Comparison of ENCODE assay signal across 9 cellular contexts in the genomic region with DNA sequence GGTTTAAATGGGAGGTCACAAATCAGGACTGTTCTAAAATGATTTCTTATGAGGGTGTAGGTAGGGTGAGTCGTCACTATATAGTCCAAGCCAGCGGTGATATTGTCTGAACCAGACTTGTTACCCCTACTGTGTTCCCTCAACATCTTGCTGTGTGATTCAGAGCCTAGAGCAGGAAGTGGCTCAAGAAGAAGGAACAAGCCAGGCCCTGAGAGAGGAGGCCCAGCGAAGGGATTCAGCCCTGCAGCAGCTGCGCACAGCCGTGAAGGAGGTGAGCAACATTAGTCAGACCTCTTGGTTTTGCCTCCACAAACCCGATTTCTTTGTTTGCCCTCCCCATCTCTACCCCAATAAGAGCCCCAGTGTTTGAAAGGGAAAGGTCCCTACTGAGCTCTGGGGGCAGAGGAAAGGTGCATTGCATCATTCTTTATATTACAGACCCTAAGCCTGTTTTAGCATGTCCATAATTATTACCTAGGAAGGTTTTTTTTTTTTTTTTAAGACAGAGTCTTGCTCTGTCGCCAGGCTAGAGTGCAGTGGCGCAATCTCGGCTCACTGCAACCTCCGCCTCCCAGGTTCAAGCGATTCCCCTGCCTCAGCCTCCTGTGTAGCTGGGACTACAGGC. TPM values are rescaled to one million over a fixed set of nuclear protein-coding genes. Genes with fewer than 3 reads are reported as not detected.
DNase-seq lines count a peak whose midpoint lies in the region; ATAC-seq, FAIRE-seq and TF ChIP-seq lines count a peak whose summit lies in the region.
"Had no signal": no experiment of that assay in that cellular context is flagged by ENCODE, and none has a peak within 500 bp of the region (broad histone marks: within the 10 kb centered on the region; RNA-seq: fewer than 3 reads in every experiment).

No MANE protein-coding gene starts in this region.

- H4K8ac ChIP-seq in neuronal stem cell (ENCODE audit: low read depth, low read length) = no peak overlapping the region

- H3K4me1 ChIP-seq in SK-N-SH (ENCODE audit: control insufficient read depth in 1 of 2, insufficient read depth in 2 of 2, low read depth in 1 of 2, low read length in 1 of 2) (peaks cover 20 to 44% of the 10 kb centered on the region in 2 experiments; a peak in 3 of 4 replicates), small intestine (ENCODE audit: control insufficient read depth in 2 of 2, insufficient read depth in 1 of 2, low read depth in 1 of 2, low read length in 1 of 2) (peaks cover 22 to 23% of the 10 kb centered on the region in 2 donors), Peyer's patch (peaks cover 17 to 46% (median 31%) of the 10 kb centered on the region in 4 donors), neuronal stem cell (ENCODE audit: control insufficient read depth in 2 of 2, insufficient read depth in 1 of 2, low read depth in 1 of 2, low read length in 2 of 2) (peaks cover 5 to 8% of the 10 kb centered on the region in 2 donors)

- ATAC-seq in SK-N-SH treated with all-trans-retinoic acid at 6 μM for 48 hours (no peak), T-helper 17 cell (no peak), esophagus mucosa (peak; percentile 13)
- ATAC-seq in stimulated activated memory B cell treated with anti-CD40 and anti-IgM and Interleukin-4, amounts not matched to agents 10 μg/mL and 1 μg/mL and 100 μg/mL, for 72 hours = no peak

- TF ChIP-seq CTCF in SK-N-SH (IDR thresholded peaks at IDR 0.05) (no peak), Peyer's patch (IDR thresholded peaks at IDR 0.05) (no peak)

- no peaks in the 10 kb centered on the region for H3K9me2 ChIP-seq in SK-N-SH

- no peak overlapping the region for H2BK15ac ChIP-seq in neuronal stem cell (ENCODE audit: low read length)

- no peak overlapping the region for H3K4me3 ChIP-seq in SK-N-SH (ENCODE audit: low read depth in 2 of 2, low read length in 1 of 2)
- H3K4me3 ChIP-seq in small intestine (ENCODE audit: low read depth in 1 of 2, low read length in 2 of 2) = no peak overlapping the region
- no peak overlapping the region for H3K4me3 ChIP-seq in Peyer's patch
- H3K4me3 ChIP-seq in neuronal stem cell (ENCODE audit: low read length in 2 of 2) = no peak overlapping the region
- H3K4me3 ChIP-seq: A549 had no signal

- no peaks in the 10 kb centered on the region for H3K9me3 ChIP-seq in SK-N-SH
- no peaks in the 10 kb centered on the region for H3K9me3 ChIP-seq in T-helper 17 cell (ENCODE audit: control insufficient read depth, low read length, poor library complexity, severe bottlenecking)
- no peaks in the 10 kb centered on the region for H3K9me3 ChIP-seq in small intestine (ENCODE audit: control insufficient read depth, low read depth)
- no peaks in the 10 kb centered on the region for H3K9me3 ChIP-seq in Peyer's patch
- H3K9me3 ChIP-seq in neuronal stem cell (replicated peaks in 1 of 2; ENCODE audit: control insufficient read depth in 2 of 2, insufficient read depth in 1 of 2, low read depth in 1 of 2, low read length in 2 of 2) = peaks cover 0 to 4% of the 10 kb centered on the region in 2 donors
- H3K9me3 ChIP-seq: A549 had no signal

- no peak for TF ChIP-seq POLR2A in Peyer's patch (IDR thresholded peaks at IDR 0.05)

- TF ChIP-seq RAD21 in SK-N-SH (IDR thresholded peaks at IDR 0.05; ENCODE audit: low read length) = no peak

- no peak overlapping the region for H3K4ac ChIP-seq in neuronal stem cell (ENCODE audit: low read length)

- H3K14ac ChIP-seq in neuronal stem cell (ENCODE audit: low read length) = no peak overlapping the region

- no peak overlapping the region for H3K23ac ChIP-seq in neuronal stem cell (ENCODE audit: low read depth, low read length, poor library complexity)

- H3K9me3 Mint-ChIP-seq in stimulated activated memory B cell treated with anti-CD40 and anti-IgM and Interleukin-4, amounts not matched to agents 10 μg/mL and 1 μg/mL and 100 μg/mL, for 72 hours = no peaks in the 10 kb centered on the region

- H3K4me2 ChIP-seq in SK-N-SH (peak overlapping the region; percentile 74; the same call in 1 of the 2 replicates), neuronal stem cell (ENCODE audit: insufficient read depth, low read length, poor library complexity, severe bottlenecking) (no peak overlapping the region)

- POLR2A ChIA-PET in SK-N-SH (lab: Yijun Ruan, JAX) = no interaction called here

- WGBS in SK-N-SH (ENCODE audit: low lambda C conversion rate) = 86% methylated on average over 11 of the region's 11 CpGs
- WGBS in small intestine, 3 donors = 77 to 86% (median 81%) methylated on average over 11 of the region's 11 CpGs
- no CpG with 5 or more reads among the region's 11 CpGs for WGBS in neuronal stem cell (ENCODE audit: extremely low coverage in 2 of 2, insufficient read length in 2 of 2, insufficient replicate concordance in 1 of 2), 2 donors

- no peaks in the 10 kb centered on the region for H3K27me3 Mint-ChIP-seq in T-helper 17 cell
- no peaks in the 10 kb centered on the region for H3K27me3 Mint-ChIP-seq in stimulated activated memory B cell treated with anti-CD40 and anti-IgM and Interleukin-4, amounts not matched to agents 10 μg/mL and 1 μg/mL and 100 μg/mL, for 72 hours

- H3K27ac ChIP-seq in SK-N-SH (ENCODE audit: low read depth in 2 of 2, low read length in 1 of 2) (peak overlapping the region; percentile 2 to 87; a peak in 2 of 4 replicates), small intestine (ENCODE audit: low read depth in 1 of 2, low read length in 1 of 2) (peak overlapping the region in 1 of 2 donors; percentile 93), Peyer's patch (peak overlapping the region in 2 of 4 donors; percentile 63 to 92), neuronal stem cell (replicated peaks; ENCODE audit: low read length) (no peak overlapping the region)

- no peak for FAIRE-seq in small intestine (lab: Jason Lieb, UNC)
- FAIRE-seq: A549 had no signal

- H3K36me3 ChIP-seq in SK-N-SH (replicated peaks in 1 of 2; ENCODE audit: control insufficient read depth in 1 of 2, insufficient read depth in 2 of 2, low read length in 1 of 2) (peaks cover 17 to 42% of the 10 kb centered on the region in 2 experiments), small intestine (ENCODE audit: control insufficient read depth in 2 of 2, insufficient read depth in 2 of 2, low read length in 2 of 2) (peaks cover 0 to 8% of the 10 kb centered on the region in 2 donors), Peyer's patch (peaks cover 0 to 8% (median 0%) of the 10 kb centered on the region in 3 donors), neuronal stem cell (replicated peaks in 1 of 2; ENCODE audit: control insufficient read depth in 2 of 2, insufficient read depth in 2 of 2, low read length in 2 of 2) (peaks cover 59 to 84% of the 10 kb centered on the region in 2 donors)

- peaks cover 8% of the 10 kb centered on the region for H3K79me2 ChIP-seq in SK-N-SH (ENCODE audit: insufficient read depth)

- H4K20me1 ChIP-seq in SK-N-SH (ENCODE audit: insufficient read depth) = no peaks in the 10 kb centered on the region

- no peak overlapping the region for H4K91ac ChIP-seq in neuronal stem cell (ENCODE audit: low read depth, low read length, poor library complexity)

- no peak for TF ChIP-seq EP300 in SK-N-SH (IDR thresholded peaks at IDR 0.05; ENCODE audit: borderline replicate concordance in 1 of 2, low read depth in 1 of 2, low read length in 1 of 2)

- H2BK120ac ChIP-seq in neuronal stem cell (ENCODE audit: low read depth, low read length) = no peak overlapping the region

- H3K27ac Mint-ChIP-seq in T-helper 17 cell = peak overlapping the region; percentile 97
- H3K27ac Mint-ChIP-seq in stimulated activated memory B cell treated with anti-CD40 and anti-IgM and Interleukin-4, amounts not matched to agents 10 μg/mL and 1 μg/mL and 100 μg/mL, for 72 hours = peak overlapping the region; percentile 77

- CTCF ChIA-PET in SK-N-SH (lab: Yijun Ruan, JAX) = interaction anchor here (1.0 to 9.5 kb wide), 26 partner anchors 8 to 170 kb away, joined by 3 to 204 read pairs (median 6); a partner anchor contains a TSS

- peaks cover 2% of the 10 kb centered on the region for H3K79me1 ChIP-seq in neuronal stem cell (ENCODE audit: low read depth, low read length)

- H2BK5ac ChIP-seq in neuronal stem cell (ENCODE audit: low read length) = no peak overlapping the region

- H3K27me3 ChIP-seq in SK-N-SH (ENCODE audit: insufficient read depth) = no peaks in the 10 kb centered on the region
- H3K27me3 ChIP-seq in small intestine (ENCODE audit: control insufficient read depth in 2 of 2, insufficient read depth in 2 of 2, low read length in 2 of 2) = no peaks in the 10 kb centered on the region
- H3K27me3 ChIP-seq in Peyer's patch = no peaks in the 10 kb centered on the region
- no peaks in the 10 kb centered on the region for H3K27me3 ChIP-seq in neuronal stem cell (ENCODE audit: control insufficient read depth in 3 of 3, insufficient read depth in 3 of 3, low read depth in 1 of 3, low read length in 3 of 3)

- no peak overlapping the region for H3K4me3 Mint-ChIP-seq in T-helper 17 cell
- H3K4me3 Mint-ChIP-seq in stimulated activated memory B cell treated with anti-CD40 and anti-IgM and Interleukin-4, amounts not matched to agents 10 μg/mL and 1 μg/mL and 100 μg/mL, for 72 hours = no peak overlapping the region

- H3K4me1 Mint-ChIP-seq in T-helper 17 cell = peaks cover 36% of the 10 kb centered on the region
- peaks cover 53% of the 10 kb centered on the region for H3K4me1 Mint-ChIP-seq in stimulated activated memory B cell treated with anti-CD40 and anti-IgM and Interleukin-4, amounts not matched to agents 10 μg/mL and 1 μg/mL and 100 μg/mL, for 72 hours

- DNase-seq in SK-N-SH = no peak
- no peak for DNase-seq in T-helper 17 cell
- no peak for DNase-seq in small intestine
- DNase-seq in Peyer's patch = no peak
- DNase-seq in neuronal stem cell (ENCODE audit: low spot score) = no peak

- no peak overlapping the region for H2BK12ac ChIP-seq in neuronal stem cell (ENCODE audit: low read length)

- no peak overlapping the region for H3K18ac ChIP-seq in neuronal stem cell (ENCODE audit: low read length)

- H2AK5ac ChIP-seq in neuronal stem cell (ENCODE audit: low read depth, low read length) = no peak overlapping the region

- H3K36me3 Mint-ChIP-seq in T-helper 17 cell (ENCODE audit: low read depth) = peaks cover 11% of the 10 kb centered on the region
- H3K36me3 Mint-ChIP-seq in stimulated activated memory B cell treated with anti-CD40 and anti-IgM and Interleukin-4, amounts not matched to agents 10 μg/mL and 1 μg/mL and 100 μg/mL, for 72 hours = peaks cover 40% of the 10 kb centered on the region

- no peak overlapping the region for H3K9ac ChIP-seq in SK-N-SH
- H3K9ac ChIP-seq in neuronal stem cell (ENCODE audit: low read depth, low read length, poor library complexity) = no peak overlapping the region

- H2AFZ ChIP-seq in SK-N-SH (ENCODE audit: low read depth) = no peak overlapping the region; the same call in 1 of the 2 replicates
- no peak overlapping the region for H2AFZ ChIP-seq in neuronal stem cell (ENCODE audit: low read length)

- H3F3A ChIP-seq in SK-N-SH (replicated peaks; ENCODE audit: insufficient read depth) = peaks cover 51% of the 10 kb centered on the region

RNA-seq across cellular contexts. Expression of a gene that starts 5.0 kb away (rescaled TPM):
- polyA plus RNA-seq in SK-N-SH (2012; rRNA removed) (131 and 202 TPM in 2 replicates), small intestine (100 to 1,000 TPM; 157 to 238 (median 199) TPM)
- 152 and 168 TPM in 2 replicates for polyA plus RNA-seq in SK-N-SH (2012; cell fraction: cytosol; rRNA removed)
- 42.7 and 49.7 TPM in 2 replicates for polyA plus RNA-seq in SK-N-SH (2012; cell fraction: nucleus; rRNA removed)
- total RNA-seq in T-helper 17 cell (100 to 1,000 TPM; 361 to 435 TPM), esophagus mucosa (242 TPM), Peyer's patch (10 to 100 TPM; 62.7 to 91.8 (median 89.6) TPM)
- polyA plus RNA-seq in neuronal stem cell (2013, experiment 1 of 2) = 112 TPM
- 106 TPM for polyA plus RNA-seq in neuronal stem cell (2013, experiment 2 of 2)

RNA-seq across cellular contexts. Expression of a gene that starts 31.5 kb away (rescaled TPM):
- polyA plus RNA-seq in SK-N-SH (2012; rRNA removed) = 30.6 and 35.3 TPM in 2 replicates
- 5.8 and 8.5 TPM in 2 replicates for polyA plus RNA-seq in SK-N-SH (2012; cell fraction: cytosol; rRNA removed)
- 201 and 211 TPM in 2 replicates for polyA plus RNA-seq in SK-N-SH (2012; cell fraction: nucleus; rRNA removed)
- 10 to 100 TPM; 44.6 to 45.1 TPM for total RNA-seq in T-helper 17 cell
- 7.2 TPM for total RNA-seq in esophagus mucosa
- 10 to 100 TPM in 1 of 3 donors, 1 to 10 TPM in 2; 1.1 to 20.2 (median 2.7) TPM for polyA plus RNA-seq in small intestine
- 10 to 100 TPM in 3 of 4 donors, 1 to 10 TPM in 1; 3.9 to 68.5 (median 18.2) TPM for total RNA-seq in Peyer's patch
- 14.9 TPM for polyA plus RNA-seq in neuronal stem cell (2013, experiment 1 of 2)
- polyA plus RNA-seq in neuronal stem cell (2013, experiment 2 of 2) = 13.6 TPM

RNA-seq across cellular contexts. Expression of a gene that starts 40.9 kb away (rescaled TPM):
- polyA plus RNA-seq in SK-N-SH (2012; rRNA removed) = 12.1 and 16.6 TPM in 2 replicates
- 6.1 and 9.2 TPM in 2 replicates for polyA plus RNA-seq in SK-N-SH (2012; cell fraction: cytosol; rRNA removed)
- 24.1 and 38.1 TPM in 2 replicates for polyA plus RNA-seq in SK-N-SH (2012; cell fraction: nucleus; rRNA removed)
- 10 to 100 TPM; 12.5 to 14.3 TPM for total RNA-seq in T-helper 17 cell
- total RNA-seq in esophagus mucosa = 8.7 TPM
- polyA plus RNA-seq in small intestine = 1 to 10 TPM; 2.7 to 7.2 (median 4.1) TPM
- 10 to 100 TPM; 11.0 to 32.2 (median 12.9) TPM for total RNA-seq in Peyer's patch
- polyA plus RNA-seq in neuronal stem cell (2013, experiment 1 of 2) = 26.9 TPM
- 26.9 TPM for polyA plus RNA-seq in neuronal stem cell (2013, experiment 2 of 2)

RNA-seq across cellular contexts. Expression of a gene that starts 42.8 kb away (rescaled TPM):
- polyA plus RNA-seq in SK-N-SH (2012; rRNA removed) (not detected in 2 replicates), small intestine (100 to 1,000 TPM in 1 of 3 donors, 10 to 100 TPM in 2; 31.1 to 116 (median 42.5) TPM)
- polyA plus RNA-seq in SK-N-SH (2012; cell fraction: cytosol; rRNA removed) = not detected in 2 replicates
- polyA plus RNA-seq in SK-N-SH (2012; cell fraction: nucleus; rRNA removed) = not detected in 2 replicates
- total RNA-seq in T-helper 17 cell (1,000 to 10,000 TPM; 1,152 to 1,411 TPM), esophagus mucosa (7.5 TPM), Peyer's patch (100 to 1,000 TPM in 1 of 4 donors, 10 to 100 TPM in 1, 1 to 10 TPM in 2; 4.7 to 135 (median 13.6) TPM)
- 2.2 TPM for polyA plus RNA-seq in neuronal stem cell (2013, experiment 1 of 2)
- polyA plus RNA-seq in neuronal stem cell (2013, experiment 2 of 2) = 1.7 TPM
- polyA plus RNA-seq: A549 had no signal
